19 cellular contexts compared by ENCODE assay signal in genomic region chr2:239337122-239337876, GRCh38.
DNase-seq lines count a peak whose midpoint lies in the region; ATAC-seq and TF ChIP-seq lines count a peak whose summit lies in the region.
"Had no signal": no experiment of that assay in that cellular context is flagged by ENCODE, and none has a peak within 500 bp of the region (broad histone marks: within the 10 kb centered on the region; RNA-seq: fewer than 3 reads in every experiment).

No MANE protein-coding gene starts in this region.

- H3K4me1 ChIP-seq in gastroesophageal sphincter (peaks cover 0 to 77% (median 11%) of the 10 kb centered on the region in 3 donors), muscle layer of colon (ENCODE audit: insufficient read depth, low read length) (peaks cover 62% of the 10 kb centered on the region)
- H3K4me1 ChIP-seq: uterus had no signal

- H3K36me3 Mint-ChIP-seq in activated CD4-positive, alpha-beta memory T cell treated with anti-CD3 and anti-CD28 coated beads, Interleukin-2, amount 10 ng/mL, durations not matched to agents 7 days and 5 days (ENCODE audit: low read depth) = peaks cover 30% of the 10 kb centered on the region

- peaks cover 32% of the 10 kb centered on the region for H3K4me1 Mint-ChIP-seq in activated CD4-positive, alpha-beta memory T cell treated with anti-CD3 and anti-CD28 coated beads, Interleukin-2, amount 10 ng/mL, durations not matched to agents 7 days and 5 days

- TF ChIP-seq CTCF in AG04450 (IDR thresholded peaks at IDR 0.05; ENCODE audit: low read depth, low read length) = no peak
- TF ChIP-seq CTCF in LNCaP clone FGC (IDR thresholded peaks at IDR 0.05; ENCODE audit: control insufficient read depth, extremely low read depth, insufficient read depth) = no peak
- TF ChIP-seq CTCF in gastroesophageal sphincter (IDR thresholded peaks at IDR 0.05) = no peak

- TF ChIP-seq EP300 in gastroesophageal sphincter (IDR thresholded peaks at IDR 0.05) = no peak

- H3K27me3 ChIP-seq in AG04450 (ENCODE audit: control insufficient read depth, insufficient read depth, low read length) = no peaks in the 10 kb centered on the region
- H3K27me3 ChIP-seq in gastroesophageal sphincter = no peaks in the 10 kb centered on the region
- H3K27me3 ChIP-seq in muscle layer of colon (ENCODE audit: control insufficient read depth in 1 of 2, insufficient read depth in 2 of 2, low read length in 2 of 2) = no peaks in the 10 kb centered on the region
- H3K27me3 ChIP-seq: brain microvascular endothelial cell, uterus had no signal

- H3K27ac Mint-ChIP-seq in activated CD4-positive, alpha-beta memory T cell treated with anti-CD3 and anti-CD28 coated beads, Interleukin-2, amount 10 ng/mL, durations not matched to agents 7 days and 5 days = no peak overlapping the region
- H3K27ac Mint-ChIP-seq: activated naive CD4-positive, alpha-beta T cell treated with anti-CD3 and anti-CD28 coated beads, Interleukin-2, amount 50 U/mL, for 24 hours had no signal

- TF ChIP-seq POLR2A in gastroesophageal sphincter (IDR thresholded peaks at IDR 0.05) (no peak), GM18505 (IDR thresholded peaks at IDR 0.05; ENCODE audit: borderline replicate concordance, extremely low read depth, insufficient read depth, insufficient read length) (no peak)

- 57 to 70% methylated on average over 12 to 16 of the region's 28 CpGs for WGBS in gastroesophageal sphincter (ENCODE audit: low coverage in 1 of 2), 2 donors

- no peaks in the 10 kb centered on the region for H3K9me3 ChIP-seq in AG04450 (ENCODE audit: control insufficient read depth, insufficient read depth, low read length)
- H3K9me3 ChIP-seq in gastroesophageal sphincter = no peaks in the 10 kb centered on the region
- H3K9me3 ChIP-seq in muscle layer of colon (ENCODE audit: low read length) = no peaks in the 10 kb centered on the region
- H3K9me3 ChIP-seq: uterus had no signal

- no peak for DNase-seq in AG04450 (ENCODE audit: low read depth, low spot score)
- DNase-seq in LNCaP clone FGC (ENCODE audit: low read depth) = no peak
- no peak for DNase-seq in NCI-H1436 treated with DMSO at 0.1 percent for 48 hours (lab: John Stamatoyannopoulos, UW)
- no peak for DNase-seq in activated CD4-positive, alpha-beta memory T cell treated with anti-CD3 and anti-CD28 coated beads, Interleukin-2, amount 10 ng/mL, durations not matched to agents 7 days and 5 days
- DNase-seq: activated T-cell treated with anti-CD3 and anti-CD28 coated beads for 4 hours; brain microvascular endothelial cell; mesendoderm; NCI-H2227 treated with DMSO at 0.1 percent for 48 hours; SIG-M5; stimulated activated naive CD4-positive, alpha-beta T cell had no signal

- H3K27ac ChIP-seq in AG04450 (ENCODE audit: low read depth, low read length) = peak overlapping the region; percentile 34
- peak overlapping the region in 3 of 4 donors; percentile 72 to 75 (median 73) for H3K27ac ChIP-seq in gastroesophageal sphincter
- H3K27ac ChIP-seq in muscle layer of colon (ENCODE audit: low read depth, low read length) = peak overlapping the region; percentile 54
- H3K27ac ChIP-seq: brain microvascular endothelial cell, skin epidermis, uterus had no signal

- H3K36me3 ChIP-seq in gastroesophageal sphincter = no peaks in the 10 kb centered on the region
- no peaks in the 10 kb centered on the region for H3K36me3 ChIP-seq in muscle layer of colon (ENCODE audit: insufficient read depth, low read length)
- H3K36me3 ChIP-seq: brain microvascular endothelial cell, uterus had no signal

- POLR2A ChIA-PET in AG04450 (lab: Yijun Ruan, JAX) = interaction anchor here (1.3 kb wide), 1 partner anchor 9 kb away, joined by 5 read pairs; no protein-coding TSS in a partner anchor
- POLR2A ChIA-PET in activated CD4-positive, alpha-beta memory T cell treated with anti-CD3 and anti-CD28 coated beads, Interleukin-2, amount 10 ng/mL, durations not matched to agents 7 days and 5 days (lab: Charles Lee) = no interaction called here

- H3K4me3 Mint-ChIP-seq in activated CD4-positive, alpha-beta memory T cell treated with anti-CD3 and anti-CD28 coated beads, Interleukin-2, amount 10 ng/mL, durations not matched to agents 7 days and 5 days = no peak overlapping the region
- H3K4me3 Mint-ChIP-seq: activated naive CD4-positive, alpha-beta T cell treated with anti-CD3 and anti-CD28 coated beads, Interleukin-2, amount 50 U/mL, for 24 hours had no signal

- no peaks in the 10 kb centered on the region for H3K9me3 Mint-ChIP-seq in activated CD4-positive, alpha-beta memory T cell treated with anti-CD3 and anti-CD28 coated beads, Interleukin-2, amount 10 ng/mL, durations not matched to agents 7 days and 5 days
- H3K9me3 Mint-ChIP-seq: activated naive CD4-positive, alpha-beta T cell treated with anti-CD3 and anti-CD28 coated beads, Interleukin-2, amount 50 U/mL, for 24 hours had no signal

- H3K4me3 ChIP-seq in AG04450 (ENCODE audit: low read depth, low read length) (no peak overlapping the region), LNCaP clone FGC (ENCODE audit: low read depth, low read length) (peak overlapping the region; percentile 23; the same call in 1 of the 2 replicates), gastroesophageal sphincter (peak overlapping the region in 1 of 2 donors; percentile 1), muscle layer of colon (ENCODE audit: low read depth in 1 of 2, low read length in 2 of 2) (no peak overlapping the region)
- H3K4me3 ChIP-seq: GM12878, skin epidermis, uterus had no signal

- CTCF ChIA-PET in AG04450 (lab: Charles Lee) = no interaction called here
- CTCF ChIA-PET in activated CD4-positive, alpha-beta memory T cell treated with anti-CD3 and anti-CD28 coated beads, Interleukin-2, amount 10 ng/mL, durations not matched to agents 7 days and 5 days (lab: Charles Lee) = no interaction called here

- no peak for ATAC-seq in gastroesophageal sphincter
- no peak for ATAC-seq in GM18505 (IDR thresholded peaks at IDR 0.05; ENCODE audit: unreplicated experiment)
- no peak for ATAC-seq in GM18858 (IDR thresholded peaks at IDR 0.05; ENCODE audit: unreplicated experiment)
- ATAC-seq: GM12878, HCT116 had no signal

- H3K27me3 Mint-ChIP-seq in activated CD4-positive, alpha-beta memory T cell treated with anti-CD3 and anti-CD28 coated beads, Interleukin-2, amount 10 ng/mL, durations not matched to agents 7 days and 5 days = no peaks in the 10 kb centered on the region
- H3K27me3 Mint-ChIP-seq: activated naive CD4-positive, alpha-beta T cell treated with anti-CD3 and anti-CD28 coated beads, Interleukin-2, amount 50 U/mL, for 24 hours had no signal

- H3K9ac ChIP-seq in muscle layer of colon (ENCODE audit: low read length) = no peak overlapping the region
